11 cellular contexts compared by ENCODE assay signal in genomic region chr15:68586274-68586961, GRCh38. TPM values are rescaled to one million over a fixed set of nuclear protein-coding genes. Genes with fewer than 3 reads are reported as not detected.
DNase-seq lines count a peak whose midpoint lies in the region; ATAC-seq and TF ChIP-seq lines count a peak whose summit lies in the region.
"Had no signal": no experiment of that assay in that cellular context is flagged by ENCODE, and none has a peak within 500 bp of the region (broad histone marks: within the 10 kb centered on the region; RNA-seq: fewer than 3 reads in every experiment).

No MANE protein-coding gene starts in this region.

- DNase-seq in Caco-2: peak; percentile 20 to 45
- DNase-seq in IMR-90: peak; percentile 93
- peak; percentile 30 for DNase-seq in chondrocyte (ENCODE audit: low spot score)
- peak; percentile 58 for DNase-seq in non-pigmented ciliary epithelial cell (ENCODE audit: low read depth)
- no peak for DNase-seq in foreskin melanocyte
- DNase-seq: activated CD8-positive, alpha-beta memory T cell treated with anti-CD3 and anti-CD28 coated beads for 24 hours; NCI-H345; stimulated activated naive CD4-positive, alpha-beta T cell treated with Interleukin-2 at 50 U/mL for 16 hours had no signal

- TF ChIP-seq CTCF in Caco-2 (IDR thresholded peaks at IDR 0.05; ENCODE audit: insufficient read depth in 1 of 2, low read depth in 1 of 2, low read length in 1 of 2, severe bottlenecking in 1 of 2, unreplicated experiment in 1 of 2) (no peak), IMR-90 (conservative IDR thresholded peaks at IDR 0.05; ENCODE audit: low read depth, low read length) (no peak), chondrocyte (IDR thresholded peaks at IDR 0.05) (no peak)

- peak overlapping the region; percentile 50 for H4K91ac ChIP-seq in IMR-90 (ENCODE audit: insufficient read depth, low read depth, low read length)

- H2BK5ac ChIP-seq in IMR-90 (ENCODE audit: low read depth, low read length, poor library complexity, severe bottlenecking): peak overlapping the region; percentile 84

- dilution Hi-C loops in IMR-90 (cut with HindIII; ENCODE audit: low sequenced_read_pairs, unreplicated experiment): no loop called here

- H3K4me1 ChIP-seq in Caco-2: peaks cover 17% of the 10 kb centered on the region
- H3K4me1 ChIP-seq in IMR-90 (ENCODE audit: control insufficient read depth, insufficient read depth, low read length): peaks cover 30% of the 10 kb centered on the region

- no peak for TF ChIP-seq RAD21 in IMR-90 (IDR thresholded peaks at IDR 0.05; ENCODE audit: low read length)

- H3K36me3 Mint-ChIP-seq in Caco-2 (ENCODE audit: insufficient read depth, unreplicated experiment) (no peaks in the 10 kb centered on the region), chondrocyte (ENCODE audit: low read depth) (no peaks in the 10 kb centered on the region)

- 0 out of 2 replicates have a peak overlapping the region, but pooled peaks have one; percentile 2 for H3K4me2 ChIP-seq in IMR-90 (ENCODE audit: low read depth, low read length)

- no peak overlapping the region for H3K9ac ChIP-seq in IMR-90 (ENCODE audit: low read depth, low read length)

- peak overlapping the region; percentile 28 for H2BK20ac ChIP-seq in IMR-90 (ENCODE audit: low read depth, low read length)

- POLR2A ChIA-PET in Caco-2 (lab: Charles Lee) (no interaction called here), IMR-90 (lab: Charles Lee; ENCODE audit: unreplicated experiment) (no interaction called here)

- H3K4me3 Mint-ChIP-seq in Caco-2 (ENCODE audit: unreplicated experiment): no peak overlapping the region
- H3K4me3 Mint-ChIP-seq in chondrocyte (ENCODE audit: unreplicated experiment): no peak overlapping the region

- H2AK5ac ChIP-seq in IMR-90 (ENCODE audit: low read depth, low read length): peak overlapping the region; percentile 93

- ATAC-seq in IMR-90 (ENCODE audit: low read depth) (peak; percentile 83), HG02973 (IDR thresholded peaks at IDR 0.05; ENCODE audit: unreplicated experiment) (no peak), HG03460 (IDR thresholded peaks at IDR 0.05; ENCODE audit: unreplicated experiment) (no peak), GM19351 (IDR thresholded peaks at IDR 0.05; ENCODE audit: unreplicated experiment) (no peak)

- peaks cover 25% of the 10 kb centered on the region for H3K9me1 ChIP-seq in IMR-90 (ENCODE audit: insufficient read depth, low read length)

- H3K27me3 Mint-ChIP-seq in Caco-2 (ENCODE audit: insufficient read depth, unreplicated experiment): no peaks in the 10 kb centered on the region
- H3K27me3 Mint-ChIP-seq in chondrocyte (ENCODE audit: low read depth): no peaks in the 10 kb centered on the region

- H3K79me1 ChIP-seq in IMR-90 (ENCODE audit: low read depth in 1 of 2, low read length in 2 of 2): peaks cover 16 to 87% of the 10 kb centered on the region in 2 experiments

- H3K9me3 Mint-ChIP-seq in Caco-2 (ENCODE audit: unreplicated experiment) (no peaks in the 10 kb centered on the region), chondrocyte (ENCODE audit: low read depth) (no peaks in the 10 kb centered on the region)

- CTCF ChIA-PET in Caco-2 (lab: Charles Lee) (no interaction called here), IMR-90 (lab: Yijun Ruan, JAX) (interaction anchor here (1.4 to 1.7 kb wide), 2 partner anchors 88 to 280 kb away, joined by 3 to 7 read pairs; no protein-coding TSS in a partner anchor)

- H3K23ac ChIP-seq in IMR-90 (ENCODE audit: low read depth, low read length): peak overlapping the region; percentile 57; the same call in 1 of the 2 replicates

- H3K36me3 ChIP-seq in Caco-2 (ENCODE audit: control insufficient read depth, insufficient read depth, low read length): no peaks in the 10 kb centered on the region
- no peaks in the 10 kb centered on the region for H3K36me3 ChIP-seq in IMR-90 (ENCODE audit: control insufficient read depth, insufficient read depth, low read length)

- H3K4ac ChIP-seq in IMR-90 (ENCODE audit: low read depth, low read length): peak overlapping the region; percentile 87

- H2BK15ac ChIP-seq in IMR-90 (ENCODE audit: low read depth, low read length): peak overlapping the region; percentile 11; the same call in 1 of the 3 replicates

- no peaks in the 10 kb centered on the region for H3K27me3 ChIP-seq in Caco-2 (replicated peaks; ENCODE audit: control insufficient read depth, insufficient read depth, low read length)
- H3K27me3 ChIP-seq in IMR-90 (ENCODE audit: control insufficient read depth, insufficient read depth, low read length): no peaks in the 10 kb centered on the region

- H3K9me3 ChIP-seq in Caco-2 (no peaks in the 10 kb centered on the region), IMR-90 (ENCODE audit: control insufficient read depth, insufficient read depth, low read length) (no peaks in the 10 kb centered on the region)

- peak overlapping the region; percentile 52 for H3K27ac ChIP-seq in IMR-90 (ENCODE audit: insufficient read depth, low read length)

- no peak for TF ChIP-seq POLR2A in IMR-90 (IDR thresholded peaks at IDR 0.05; ENCODE audit: low read depth, low read length)

- H2BK120ac ChIP-seq in IMR-90 (ENCODE audit: low read depth, low read length): peak overlapping the region; percentile 78

- H3K27ac Mint-ChIP-seq in Caco-2 (ENCODE audit: unreplicated experiment) (no peak overlapping the region), chondrocyte (ENCODE audit: unreplicated experiment) (peak overlapping the region; percentile 29)

- H4K8ac ChIP-seq in IMR-90 (ENCODE audit: low read depth in 2 of 2, low read length in 2 of 2): peak overlapping the region; percentile 12 to 77; a peak in 3 of 4 replicates

- peak overlapping the region; percentile 50; the same call in 1 of the 2 replicates for H4K5ac ChIP-seq in IMR-90 (ENCODE audit: low read depth, low read length)

- in situ Hi-C loops in IMR-90 (cut with MboI; ENCODE audit: low sequenced_read_pairs): no loop called here

- H3K4me1 Mint-ChIP-seq in Caco-2 (ENCODE audit: low read depth, unreplicated experiment): peaks cover 15% of the 10 kb centered on the region
- H3K4me1 Mint-ChIP-seq in chondrocyte (ENCODE audit: low read depth): peaks cover 63% of the 10 kb centered on the region

- peak overlapping the region; percentile 74 for H2AK9ac ChIP-seq in IMR-90 (replicated peaks; ENCODE audit: low read depth, low read length, poor library complexity)

- no peak overlapping the region for H3K56ac ChIP-seq in IMR-90 (ENCODE audit: extremely low read depth, insufficient read depth, low read length)

- H4K20me1 ChIP-seq in IMR-90 (ENCODE audit: insufficient read depth, low read length): no peaks in the 10 kb centered on the region

- peak overlapping the region; percentile 95; the same call in 1 of the 2 replicates for H3K14ac ChIP-seq in IMR-90 (replicated peaks; ENCODE audit: low read depth, low read length)

- peak overlapping the region; percentile 23 for H3K18ac ChIP-seq in IMR-90 (ENCODE audit: low read depth, low read length)

- peak overlapping the region; percentile 39 for H2AFZ ChIP-seq in IMR-90 (replicated peaks; ENCODE audit: low read length, poor library complexity)

- intact Hi-C loops in Caco-2 (cut with micrococcal nuclease; ENCODE audit: unreplicated experiment) (no loop called here), IMR-90 (cut with micrococcal nuclease) (no loop called here)

- no TSS peak for BruUV-seq in Caco-2 (replicated peaks; lab: Mats Ljungman, UMichigan)
- no TSS peak for BruUV-seq in IMR-90 (replicated peaks; lab: Mats Ljungman, UMichigan)

- H3K4me3 ChIP-seq in Caco-2 (ENCODE audit: low read depth, low read length) (no peak overlapping the region), IMR-90 (ENCODE audit: insufficient read depth, low read depth, low read length) (no peak overlapping the region)

- no CpG with 5 or more reads among the region's 8 CpGs for WGBS in IMR-90 (ENCODE audit: extremely low coverage in 2 of 2, insufficient read length in 1 of 2), 2 experiments

TF ChIP-seq in IMR-90, 13 proteins besides CTCF, POLR2A, EP300 and RAD21:
- TF ChIP-seq MXI1 (IDR thresholded peaks at IDR 0.05; ENCODE audit: borderline replicate concordance, low read depth, low read length) (no peak), CEBPB (IDR thresholded peaks at IDR 0.05; ENCODE audit: low read depth, low read length) (peak; percentile 45), MAZ (IDR thresholded peaks at IDR 0.05; ENCODE audit: borderline replicate concordance, low read depth, low read length) (peak; percentile 77), FOS (IDR thresholded peaks at IDR 0.05; ENCODE audit: low read depth, low read length) (peak; percentile 62; the same call in 1 of the 2 replicates), NFE2L2 (IDR thresholded peaks at IDR 0.05; ENCODE audit: low read depth, low read length) (peak; percentile 26; the same call in 1 of the 2 replicates), RCOR1 (IDR thresholded peaks at IDR 0.05; ENCODE audit: insufficient replicate concordance, low read length) (peak; percentile 88)

RNA-seq across cellular contexts. Expression of gene CORO2B, which starts 7.6 kb away (rescaled TPM):
- total RNA-seq in Caco-2 (2022) (0.21 and 0.25 TPM in 2 replicates), IMR-90 (2012; rRNA removed) (9.3 and 9.7 TPM in 2 replicates), chondrocyte (79.4 to 123 TPM (median 82.5 TPM) in 3 replicates)
- polyA plus RNA-seq in IMR-90 (2012; rRNA removed): 39.3 and 43.2 TPM in 2 replicates
- polyA plus RNA-seq in IMR-90 (2012; cell fraction: cytosol; rRNA removed): 29.1 and 32.4 TPM in 2 replicates
- polyA plus RNA-seq in IMR-90 (2012; cell fraction: nucleus; rRNA removed; ENCODE audit: low replicate concordance): 24.4 and 27.5 TPM in 2 replicates
